11 cellular contexts compared by ENCODE assay signal in genomic region chr6:44176935-44177509, GRCh38. TPM values are rescaled to one million over a fixed set of nuclear protein-coding genes. Genes with fewer than 3 reads are reported as not detected.
DNase-seq lines count a peak whose midpoint lies in the region; ATAC-seq lines count a peak whose summit lies in the region.
"Had no signal": no experiment of that assay in that cellular context is flagged by ENCODE, and none has a peak within 500 bp of the region (broad histone marks: within the 10 kb centered on the region; RNA-seq: fewer than 3 reads in every experiment).

No MANE protein-coding gene starts in this region.

- no peaks in the 10 kb centered on the region for H3K79me2 ChIP-seq in GM23248 (ENCODE audit: insufficient read depth)

- H3K9me2 ChIP-seq in GM23248 (ENCODE audit: insufficient read depth): no peaks in the 10 kb centered on the region

- H3K27ac ChIP-seq in GM23248: no peak overlapping the region

- H3K4me3 ChIP-seq in GM23248: no peak overlapping the region

- H4K20me1 ChIP-seq in GM23248 (ENCODE audit: insufficient read depth): no peaks in the 10 kb centered on the region

- no peaks in the 10 kb centered on the region for H3K36me3 ChIP-seq in GM23248 (ENCODE audit: low read depth)

- peak; percentile 17 to 50 for ATAC-seq in activated CD4-positive, CD25-positive, alpha-beta regulatory T cell treated with anti-CD3 and anti-CD28 coated beads, Interleukin-2, amount 50 U/mL, for 24 hours
- peak; percentile 38 for ATAC-seq in GM21825 (IDR thresholded peaks at IDR 0.05; ENCODE audit: unreplicated experiment)

- in situ Hi-C loops in GM23248 (cut with MboI): no loop called here

- no peak for DNase-seq in activated CD4-positive, CD25-positive, alpha-beta regulatory T cell (lab: John Stamatoyannopoulos, UW)
- DNase-seq in UCSD-AML1 (lab: John Stamatoyannopoulos, UW; ENCODE audit: unreplicated experiment): peak; percentile 60
- DNase-seq in stimulated activated CD8-positive, alpha-beta memory T cell treated with anti-CD3 and anti-CD28 coated beads, Interleukin-15, amount 100 ng/mL, for 48 hours (ENCODE audit: low read depth in 2 of 2): peak; percentile 44 to 47
- DNase-seq in AG08395 (ENCODE audit: low spot score): no peak
- no peak for DNase-seq in cortex of kidney (lab: John Stamatoyannopoulos, UW)
- DNase-seq in GM23248: no peak
- DNase-seq: OCI-M1 had no signal

- H3K27me3 ChIP-seq in GM23248 (replicated peaks; ENCODE audit: insufficient read depth): no peaks in the 10 kb centered on the region

- no peak overlapping the region for H3K4me2 ChIP-seq in GM23248 (ENCODE audit: unreplicated experiment)

- peaks cover 26% of the 10 kb centered on the region for H3K4me1 ChIP-seq in GM23248 (ENCODE audit: insufficient read depth)

- H3F3A ChIP-seq in GM23248 (ENCODE audit: insufficient read depth): peaks cover 24% of the 10 kb centered on the region

- H3K9ac ChIP-seq in GM23248: no peak overlapping the region

- H3K9me3 ChIP-seq in GM23248 (ENCODE audit: low read depth): no peaks in the 10 kb centered on the region

- WGBS in GM23248 (ENCODE audit: low coverage in 1 of 2, low lambda C conversion rate in 2 of 2, missing lambda C conversion rate in 2 of 2), 2 experiments: 81 to 88% methylated on average over 16 to 21 of the region's 21 CpGs

- no peak overlapping the region for H2AFZ ChIP-seq in GM23248

RNA-seq across cellular contexts. Expression of gene CAPN11, which starts 18.4 kb away (rescaled TPM):
- total RNA-seq in GM23248 (2014; rRNA removed; shearing (Covaris generic)): under 0.01 TPM in 1 of 2 replicates, not detected in the other
- not detected in 2 replicates for polyA plus RNA-seq in GM23248 (2016; fragmentation: Nextera tagmentation; extraction: Ambion mirVana)
- total RNA-seq: A673 had no signal

RNA-seq across cellular contexts. Expression of gene MYMX, which starts 39.7 kb away (rescaled TPM):
- not detected in 2 replicates for total RNA-seq in GM23248 (2014; rRNA removed; shearing (Covaris generic))
- polyA plus RNA-seq in GM23248 (2016; fragmentation: Nextera tagmentation; extraction: Ambion mirVana): not detected in 2 replicates
- total RNA-seq: A673, liver had no signal

RNA-seq across cellular contexts. Expression of gene SLC29A1, which starts 46.4 kb away (rescaled TPM):
- 12.2 and 17.1 TPM in 2 replicates for total RNA-seq in GM23248 (2014; rRNA removed; shearing (Covaris generic))
- polyA plus RNA-seq in GM23248 (2016; fragmentation: Nextera tagmentation; extraction: Ambion mirVana): 18.4 and 19.2 TPM in 2 replicates

RNA-seq across cellular contexts. Expression of gene TMEM63B, which starts 49.7 kb away (rescaled TPM):
- 29.0 and 43.2 TPM in 2 replicates for total RNA-seq in GM23248 (2014; rRNA removed; shearing (Covaris generic))
- 14.1 and 14.3 TPM in 2 replicates for polyA plus RNA-seq in GM23248 (2016; fragmentation: Nextera tagmentation; extraction: Ambion mirVana)

RNA-seq across cellular contexts. Expression of gene MRPL14, which starts 49.8 kb away (rescaled TPM):
- 47.6 and 64.7 TPM in 2 replicates for total RNA-seq in GM23248 (2014; rRNA removed; shearing (Covaris generic))
- polyA plus RNA-seq in GM23248 (2016; fragmentation: Nextera tagmentation; extraction: Ambion mirVana): 91.2 and 98.0 TPM in 2 replicates

Comparison
In these comparisons a context has a peak if more than half of its experiments do, and no peak if none do; other contexts are left out.
1. DNase-seq: peak in UCSD-AML1 (single experiment) and stimulated activated CD8-positive, alpha-beta memory T cell treated with anti-CD3 and anti-CD28 coated beads, Interleukin-15, amount 100 ng/mL, for 48 hours (2 of 2); none in activated CD4-positive, CD25-positive, alpha-beta regulatory T cell (0 of 4), AG08395 (single experiment), cortex of kidney (single experiment) and GM23248 (single experiment).